ENCODE assay signal across 35 cellular contexts in the genomic region with DNA sequence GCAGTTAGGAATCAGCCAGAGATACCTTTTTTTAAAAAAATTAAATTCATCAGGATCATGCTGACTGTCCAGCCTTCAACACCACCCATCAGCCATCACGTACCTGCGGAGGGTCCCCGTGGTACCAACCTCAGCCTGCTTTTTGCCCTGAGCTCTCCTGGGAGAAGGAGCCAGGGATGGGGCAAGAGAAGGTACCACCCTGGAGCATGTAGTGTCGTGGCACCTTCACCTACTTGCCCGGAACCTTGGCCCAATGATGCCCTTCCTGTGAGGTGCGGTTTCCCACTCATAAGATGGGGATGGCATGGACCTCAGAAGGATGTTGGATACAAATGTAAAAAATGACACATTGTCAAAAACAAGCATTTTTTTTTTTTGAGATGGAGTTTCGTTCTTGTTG.
"Had no signal": no experiment of that assay in that cellular context is flagged by ENCODE, and none has a peak within 500 bp of the region (broad histone marks: within the 10 kb centered on the region; RNA-seq: fewer than 3 reads in every experiment).

No MANE protein-coding gene starts in this region.

- H3K27ac ChIP-seq: adrenal gland, body of pancreas, brain microvascular endothelial cell, breast epithelium, VCaP had no signal

- H3K4me3 ChIP-seq: adrenal gland, body of pancreas, breast epithelium had no signal

- H3K9me3 ChIP-seq: adrenal gland, body of pancreas had no signal

- H3K4me3 Mint-ChIP-seq: activated B cell treated with CpG ODN at 0.5 μM for 24 hours; activated CD4-positive, alpha-beta memory T cell treated with anti-CD3 and anti-CD28 coated beads for 36 hours; activated CD4-positive, alpha-beta T cell treated with anti-CD3 and anti-CD28 coated beads, Interleukin-2, amount 10 ng/mL, durations not matched to agents 24 days and 14 days; activated CD8-positive, alpha-beta T cell treated with anti-CD3 and anti-CD28 coated beads for 36 hours; activated naive CD4-positive, alpha-beta T cell treated with anti-CD3 and anti-CD28 coated beads, Interleukin-2, amount 10 ng/mL, durations not matched to agents 7 days and 5 days; activated naive CD8-positive, alpha-beta T cell treated with anti-CD3 and anti-CD28 coated beads for 36 hours; activated T-cell treated with anti-CD3 and anti-CD28 coated beads, Interleukin-2, amount 50 U/mL, for 4 hours; activated T-cell treated with anti-CD3 and anti-CD28 coated beads, Interleukin-2, amount 50 U/mL, for 72 hours; activated T-helper 1 cell treated with anti-CD3 and anti-CD28 coated beads, Interleukin-12 subunit alpha, Interleukin-12 subunit beta, Interleukin-2, Interleukin-4 antibody, amounts not matched to agents 30 ng/mL and 10 ng/mL and 1 ng/mL, durations not matched to agents 14 hours and 24 hours and 36 hours; activated T-helper 17 cell treated with anti-CD3 and anti-CD28 coated beads, Interleukin-2, amount 50 U/mL, for 72 hours; T-helper 1 cell treated with Interleukin-12 subunit alpha and Interleukin-12 subunit beta and Interleukin-4 antibody, amounts not matched to agents 30 μg/mL and 1 μg/mL, for 36 hours; T-helper 2 cell treated with Interferon-gamma antibody and Interleukin-4, amounts not matched to agents 5 μg/mL and 100 μg/mL, for 36 hours had no signal

- H3K27ac Mint-ChIP-seq: activated B cell treated with CpG ODN at 0.5 μM for 24 hours; activated CD4-positive, alpha-beta memory T cell treated with anti-CD3 and anti-CD28 coated beads for 36 hours; activated CD4-positive, alpha-beta T cell treated with anti-CD3 and anti-CD28 coated beads, Interleukin-2, amount 10 ng/mL, durations not matched to agents 24 days and 14 days; activated CD8-positive, alpha-beta T cell treated with anti-CD3 and anti-CD28 coated beads for 36 hours; activated naive CD4-positive, alpha-beta T cell treated with anti-CD3 and anti-CD28 coated beads, Interleukin-2, amount 10 ng/mL, durations not matched to agents 7 days and 5 days; activated naive CD4-positive, alpha-beta T cell treated with anti-CD3 and anti-CD28 coated beads, Interleukin-2, amount 50 U/mL, for 72 hours; activated naive CD8-positive, alpha-beta T cell treated with anti-CD3 and anti-CD28 coated beads for 36 hours; activated T-cell treated with anti-CD3 and anti-CD28 coated beads, Interleukin-2, amount 50 U/mL, for 72 hours; activated T-helper 1 cell treated with anti-CD3 and anti-CD28 coated beads, Interleukin-12 subunit alpha, Interleukin-12 subunit beta, Interleukin-2, Interleukin-4 antibody, amounts not matched to agents 30 ng/mL and 10 ng/mL and 1 ng/mL, durations not matched to agents 14 hours and 24 hours and 36 hours; activated T-helper 17 cell treated with anti-CD3 and anti-CD28 coated beads, Interleukin-2, amount 50 U/mL, for 72 hours; T-helper 1 cell treated with Interleukin-12 subunit alpha and Interleukin-12 subunit beta and Interleukin-4 antibody, amounts not matched to agents 30 μg/mL and 1 μg/mL, for 36 hours; T-helper 2 cell treated with Interferon-gamma antibody and Interleukin-4, amounts not matched to agents 5 μg/mL and 100 μg/mL, for 36 hours had no signal

- H3K4me1 ChIP-seq: adrenal gland, body of pancreas, breast epithelium had no signal

- H3K4me1 Mint-ChIP-seq: activated naive CD4-positive, alpha-beta T cell treated with anti-CD3 and anti-CD28 coated beads, Interleukin-2, amount 10 ng/mL, durations not matched to agents 7 days and 5 days; activated naive CD8-positive, alpha-beta T cell treated with anti-CD3 and anti-CD28 coated beads for 36 hours had no signal

- ATAC-seq: activated CD8-positive, alpha-beta T cell treated with anti-CD3 and anti-CD28 coated beads for 36 hours; activated naive CD4-positive, alpha-beta T cell treated with anti-CD3 and anti-CD28 coated beads, Interleukin-2, amount 50 U/mL, for 72 hours; activated T-cell treated with anti-CD3 and anti-CD28 coated beads, Interleukin-2, amount 50 U/mL, for 4 hours; activated T-cell treated with anti-CD3 and anti-CD28 coated beads, Interleukin-2, amount 50 U/mL, for 72 hours; activated T-helper 17 cell treated with anti-CD3 and anti-CD28 coated beads, Interleukin-2, amount 50 U/mL, for 72 hours; body of pancreas had no signal

- H3K9me3 Mint-ChIP-seq: activated T-cell treated with anti-CD3 and anti-CD28 coated beads, Interleukin-2, amount 50 U/mL, for 4 hours; activated T-helper 1 cell treated with anti-CD3 and anti-CD28 coated beads, Interleukin-12 subunit alpha, Interleukin-12 subunit beta, Interleukin-2, Interleukin-4 antibody, amounts not matched to agents 30 ng/mL and 10 ng/mL and 1 ng/mL, durations not matched to agents 14 hours and 24 hours and 36 hours had no signal

- FAIRE-seq: astrocyte, TTC549 had no signal

- H3K36me3 Mint-ChIP-seq: activated CD4-positive, alpha-beta memory T cell treated with anti-CD3 and anti-CD28 coated beads for 36 hours; activated naive CD4-positive, alpha-beta T cell treated with anti-CD3 and anti-CD28 coated beads, Interleukin-2, amount 10 ng/mL, durations not matched to agents 7 days and 5 days had no signal

- DNase-seq: activated B cell treated with CpG ODN at 0.5 μM for 24 hours; activated CD4-positive, alpha-beta memory T cell treated with anti-CD3 and anti-CD28 coated beads for 36 hours; activated CD4-positive, alpha-beta T cell treated with anti-CD3 and anti-CD28 coated beads for 4 hours; activated CD4-positive, alpha-beta T cell treated with anti-CD3 and anti-CD28 coated beads, Interleukin-2, amount 10 ng/mL, durations not matched to agents 24 days and 14 days; activated CD4-positive, alpha-beta T cell treated with anti-CD3 and anti-CD28 coated beads, Interleukin-2, amount 50 U/mL, for 1 hour; activated CD4-positive, alpha-beta T cell treated with anti-CD3 and anti-CD28 coated beads, Interleukin-2, amount 50 U/mL, for 4 hours; activated CD4-positive, CD25-positive, alpha-beta regulatory T cell treated with anti-CD3 and anti-CD28 coated beads, Interleukin-2, amount 50 U/mL, for 72 hours; activated CD8-positive, alpha-beta memory T cell treated with anti-CD3 and anti-CD28 coated beads, Interleukin-2, amount 50 U/mL, for 4 hours; activated CD8-positive, alpha-beta T cell treated with anti-CD3 and anti-CD28 coated beads for 36 hours; activated effector memory CD4-positive, alpha-beta T cell treated with anti-CD3 and anti-CD28 coated beads, Interleukin-2, amount 50 U/mL, for 16 hours; activated gamma-delta T cell treated with Interleukin-2 at 50 U/mL for 16 hours; activated naive CD4-positive, alpha-beta T cell; activated naive CD4-positive, alpha-beta T cell treated with anti-CD3 and anti-CD28 coated beads, Interleukin-2, amount 10 ng/mL, durations not matched to agents 7 days and 5 days; activated naive CD8-positive, alpha-beta T cell treated with anti-CD3 and anti-CD28 coated beads for 36 hours; activated T-cell treated with anti-CD3 and anti-CD28 coated beads for 4 hours; activated T-cell treated with anti-CD3 and anti-CD28 coated beads, Interleukin-2, amount 50 U/mL, for 1 hour; activated T-cell treated with anti-CD3 and anti-CD28 coated beads, Interleukin-2, amount 50 U/mL, for 4 hours; activated T-cell treated with anti-CD3 and anti-CD28 coated beads, Interleukin-2, amount 50 U/mL, for 72 hours; adrenal gland; amniotic stem cell; body of pancreas; brain microvascular endothelial cell; central memory CD4-positive, alpha-beta T cell; T-helper 1 cell; T-helper 2 cell; T-helper 9 cell had no signal

- H3K27me3 Mint-ChIP-seq: activated B cell treated with CpG ODN at 0.5 μM for 24 hours; activated CD4-positive, alpha-beta T cell treated with anti-CD3 and anti-CD28 coated beads, Interleukin-2, amount 10 ng/mL, durations not matched to agents 24 days and 14 days; activated naive CD4-positive, alpha-beta T cell treated with anti-CD3 and anti-CD28 coated beads, Interleukin-2, amount 10 ng/mL, durations not matched to agents 7 days and 5 days had no signal

- H3K36me3 ChIP-seq: adrenal gland, brain microvascular endothelial cell, breast epithelium had no signal

- H3K27me3 ChIP-seq: adrenal gland, body of pancreas, brain microvascular endothelial cell had no signal
